Comparison of ENCODE assay signal across 26 cellular contexts in genomic region chr1:17994046-17994445, GRCh38.
"Had no signal": no experiment of that assay in that cellular context is flagged by ENCODE, and none has a peak within 500 bp of the region (broad histone marks: within the 10 kb centered on the region; RNA-seq: fewer than 3 reads in every experiment).

No MANE protein-coding gene starts in this region.

- H3K4me3 ChIP-seq: cardiac muscle cell, K562 had no signal

- ATAC-seq: activated naive CD8-positive, alpha-beta T cell treated with anti-CD3 and anti-CD28 coated beads, Interleukin-2, amount 50 U/mL, for 24 hours; activated T-cell treated with anti-CD3 and anti-CD28 coated beads, Interleukin-2, amount 50 U/mL, for 4 hours; K562 had no signal

- H3K36me3 ChIP-seq: cardiac muscle cell had no signal

- H3K27me3 ChIP-seq: cardiac muscle cell had no signal

- H3K27ac ChIP-seq: cardiac muscle cell, VCaP had no signal

- FAIRE-seq: K562 had no signal

- DNase-seq: activated B cell treated with CpG ODN at 0.5 μM for 24 hours; activated CD4-positive, alpha-beta memory T cell treated with anti-CD3 and anti-CD28 coated beads for 36 hours; activated CD4-positive, alpha-beta T cell treated with anti-CD3 and anti-CD28 coated beads for 4 hours; activated CD4-positive, alpha-beta T cell treated with anti-CD3 and anti-CD28 coated beads, Interleukin-2, amount 50 U/mL, for 1 hour; activated CD4-positive, CD25-positive, alpha-beta regulatory T cell treated with anti-CD3 and anti-CD28 coated beads, Interleukin-2, amount 50 U/mL, for 72 hours; activated CD8-positive, alpha-beta memory T cell treated with anti-CD3 and anti-CD28 coated beads, Interleukin-2, amount 50 U/mL, for 4 hours; activated naive CD4-positive, alpha-beta T cell treated with anti-CD3 and anti-CD28 coated beads, Interleukin-2, amount 10 ng/mL, durations not matched to agents 7 days and 5 days; activated naive CD8-positive, alpha-beta T cell treated with anti-CD3 and anti-CD28 coated beads, Interleukin-2, amount 50 U/mL, for 24 hours; activated T-cell treated with anti-CD3 and anti-CD28 coated beads for 4 hours; activated T-cell treated with anti-CD3 and anti-CD28 coated beads, Interleukin-2, amount 50 U/mL, for 4 hours; aorta; NCI-H1105 treated with DMSO at 0.1 percent for 48 hours; NCI-H1436; NCI-H1694; NCI-H2029; NCI-H226; NCI-H524 treated with DMSO at 0.1 percent for 48 hours; OCI-M1; Right ventricle myocardium superior; SW 1271; T-helper 1 cell; T-helper 2 cell; T-helper 9 cell had no signal
